In the genomic region with DNA sequence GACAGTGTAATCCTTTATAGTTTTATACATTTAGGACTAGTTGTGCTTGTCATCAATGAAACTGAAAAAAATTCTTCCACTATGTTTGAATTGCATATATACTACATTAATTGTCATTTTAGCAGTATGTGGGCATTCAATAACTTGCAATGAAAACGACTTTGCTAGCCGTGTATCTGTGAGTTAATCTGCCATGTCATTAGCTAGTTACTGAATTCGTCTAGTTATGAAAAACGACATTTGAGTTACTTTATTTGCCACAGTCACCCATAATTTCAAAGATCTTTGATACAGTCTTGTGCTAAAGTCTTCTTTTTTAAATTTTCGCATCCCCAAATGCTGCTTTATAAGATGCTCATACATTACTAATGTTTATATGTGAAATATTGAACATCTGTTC, we compare ENCODE assay signal across 39 cellular contexts.
"Had no signal": no experiment of that assay in that cellular context is flagged by ENCODE, and none has a peak within 500 bp of the region (broad histone marks: within the 10 kb centered on the region; RNA-seq: fewer than 3 reads in every experiment).

No MANE protein-coding gene starts in this region.

- H3K27me3 ChIP-seq: ascending aorta, body of pancreas, brain microvascular endothelial cell, breast epithelium, cardiac muscle cell had no signal

- ATAC-seq: activated naive CD4-positive, alpha-beta T cell treated with anti-CD3 and anti-CD28 coated beads, Interleukin-2, amount 50 U/mL, for 72 hours; activated naive CD8-positive, alpha-beta T cell treated with anti-CD3 and anti-CD28 coated beads, Interleukin-2, amount 50 U/mL, for 24 hours; activated T-cell treated with anti-CD3 and anti-CD28 coated beads, Interleukin-2, amount 50 U/mL, for 4 hours; activated T-cell treated with anti-CD3 and anti-CD28 coated beads, Interleukin-2, amount 50 U/mL, for 72 hours; activated T-helper 17 cell treated with anti-CD3 and anti-CD28 coated beads, Interleukin-2, amount 50 U/mL, for 72 hours; body of pancreas had no signal

- H3K9me3 ChIP-seq: adrenal gland, ascending aorta, body of pancreas, breast epithelium had no signal

- H3K4me3 ChIP-seq: adrenal gland, ascending aorta, body of pancreas, breast epithelium, cardiac muscle cell had no signal

- FAIRE-seq: astrocyte, bronchial epithelial cell had no signal

- DNase-seq: activated effector memory CD4-positive, alpha-beta T cell treated with anti-CD3 and anti-CD28 coated beads, Interleukin-2, amount 50 U/mL, for 16 hours; activated effector memory CD4-positive, alpha-beta T cell treated with Interleukin-2 at 50 U/mL for 16 hours; activated gamma-delta T cell; activated gamma-delta T cell treated with Interleukin-2 at 50 U/mL for 16 hours; activated naive CD4-positive, alpha-beta T cell; activated naive CD4-positive, alpha-beta T cell treated with anti-CD3 and anti-CD28 coated beads for 36 hours; activated naive CD4-positive, alpha-beta T cell treated with anti-CD3 and anti-CD28 coated beads, Interleukin-2, amount 10 ng/mL, durations not matched to agents 7 days and 5 days; activated naive CD4-positive, alpha-beta T cell treated with anti-CD3 and anti-CD28 coated beads, Interleukin-2, amount 50 U/mL, for 16 hours; activated naive CD4-positive, alpha-beta T cell treated with Interleukin-2 at 50 U/mL for 16 hours; activated naive CD8-positive, alpha-beta T cell treated with anti-CD3 and anti-CD28 coated beads for 36 hours; activated naive CD8-positive, alpha-beta T cell treated with anti-CD3 and anti-CD28 coated beads, Interleukin-2, amount 10 ng/mL, durations not matched to agents 7 days and 5 days; activated naive CD8-positive, alpha-beta T cell treated with anti-CD3 and anti-CD28 coated beads, Interleukin-2, amount 50 U/mL, for 24 hours; activated T-cell treated with anti-CD3 and anti-CD28 coated beads, Interleukin-2, amount 50 U/mL, for 24 hours; activated T-cell treated with anti-CD3 and anti-CD28 coated beads, Interleukin-2, amount 50 U/mL, for 4 hours; activated T-cell treated with anti-CD3 and anti-CD28 coated beads, Interleukin-2, amount 50 U/mL, for 48 hours; activated T-cell treated with anti-CD3 and anti-CD28 coated beads, Interleukin-2, amount 50 U/mL, for 72 hours; adrenal gland; amniotic stem cell; amygdala; anterior cingulate cortex; aorta; body of pancreas; brain microvascular endothelial cell; caudate nucleus; central memory CD4-positive, alpha-beta T cell; cerebellar nuclear complex had no signal

- H3K27ac ChIP-seq: adrenal gland, ascending aorta, body of pancreas, brain microvascular endothelial cell, breast epithelium, cardiac muscle cell had no signal

- H3K36me3 Mint-ChIP-seq: activated naive CD4-positive, alpha-beta T cell treated with anti-CD3 and anti-CD28 coated beads, Interleukin-2, amount 10 ng/mL, durations not matched to agents 7 days and 5 days; activated naive CD4-positive, alpha-beta T cell treated with anti-CD3 and anti-CD28 coated beads, Interleukin-2, amount 50 U/mL, for 24 hours; activated naive CD4-positive, alpha-beta T cell treated with anti-CD3 and anti-CD28 coated beads, Interleukin-2, amount 50 U/mL, for 72 hours; activated naive CD8-positive, alpha-beta T cell; activated naive CD8-positive, alpha-beta T cell treated with anti-CD3 and anti-CD28 coated beads for 36 hours; activated naive CD8-positive, alpha-beta T cell treated with anti-CD3 and anti-CD28 coated beads, Interleukin-2, amount 10 ng/mL, durations not matched to agents 7 days and 5 days; brain had no signal

- H3K4me3 Mint-ChIP-seq: activated naive CD4-positive, alpha-beta T cell treated with anti-CD3 and anti-CD28 coated beads for 36 hours; activated naive CD4-positive, alpha-beta T cell treated with anti-CD3 and anti-CD28 coated beads, Interleukin-2, amount 10 ng/mL, durations not matched to agents 7 days and 5 days; activated naive CD4-positive, alpha-beta T cell treated with anti-CD3 and anti-CD28 coated beads, Interleukin-2, amount 50 U/mL, for 24 hours; activated naive CD8-positive, alpha-beta T cell; activated naive CD8-positive, alpha-beta T cell treated with anti-CD3 and anti-CD28 coated beads for 36 hours; activated naive CD8-positive, alpha-beta T cell treated with anti-CD3 and anti-CD28 coated beads, Interleukin-2, amount 10 ng/mL, durations not matched to agents 7 days and 5 days; activated naive CD8-positive, alpha-beta T cell treated with anti-CD3 and anti-CD28 coated beads, Interleukin-2, amount 50 U/mL, for 24 hours; activated T-cell treated with anti-CD3 and anti-CD28 coated beads, Interleukin-2, amount 50 U/mL, for 24 hours; activated T-cell treated with anti-CD3 and anti-CD28 coated beads, Interleukin-2, amount 50 U/mL, for 4 hours; activated T-cell treated with anti-CD3 and anti-CD28 coated beads, Interleukin-2, amount 50 U/mL, for 72 hours; activated T-helper 1 cell treated with anti-CD3 and anti-CD28 coated beads, Interleukin-12 subunit alpha, Interleukin-12 subunit beta, Interleukin-2, Interleukin-4 antibody, amounts not matched to agents 30 ng/mL and 10 ng/mL and 1 ng/mL, durations not matched to agents 14 hours and 24 hours and 36 hours; activated T-helper 17 cell treated with anti-CD3 and anti-CD28 coated beads, Interleukin-2, amount 50 U/mL, for 72 hours; brain; central memory CD8-positive, alpha-beta T cell had no signal

- H3K4me1 ChIP-seq: adrenal gland, ascending aorta, body of pancreas, breast epithelium had no signal

- H3K36me3 ChIP-seq: adrenal gland, ascending aorta, brain microvascular endothelial cell, breast epithelium, cardiac muscle cell had no signal

- H3K27ac Mint-ChIP-seq: activated naive CD4-positive, alpha-beta T cell treated with anti-CD3 and anti-CD28 coated beads for 36 hours; activated naive CD4-positive, alpha-beta T cell treated with anti-CD3 and anti-CD28 coated beads, Interleukin-2, amount 10 ng/mL, durations not matched to agents 7 days and 5 days; activated naive CD4-positive, alpha-beta T cell treated with anti-CD3 and anti-CD28 coated beads, Interleukin-2, amount 50 U/mL, for 24 hours; activated naive CD4-positive, alpha-beta T cell treated with anti-CD3 and anti-CD28 coated beads, Interleukin-2, amount 50 U/mL, for 72 hours; activated naive CD8-positive, alpha-beta T cell; activated naive CD8-positive, alpha-beta T cell treated with anti-CD3 and anti-CD28 coated beads for 36 hours; activated naive CD8-positive, alpha-beta T cell treated with anti-CD3 and anti-CD28 coated beads, Interleukin-2, amount 10 ng/mL, durations not matched to agents 7 days and 5 days; activated naive CD8-positive, alpha-beta T cell treated with anti-CD3 and anti-CD28 coated beads, Interleukin-2, amount 50 U/mL, for 24 hours; activated T-cell treated with anti-CD3 and anti-CD28 coated beads, Interleukin-2, amount 50 U/mL, for 24 hours; activated T-cell treated with anti-CD3 and anti-CD28 coated beads, Interleukin-2, amount 50 U/mL, for 72 hours; activated T-helper 1 cell treated with anti-CD3 and anti-CD28 coated beads, Interleukin-12 subunit alpha, Interleukin-12 subunit beta, Interleukin-2, Interleukin-4 antibody, amounts not matched to agents 30 ng/mL and 10 ng/mL and 1 ng/mL, durations not matched to agents 14 hours and 24 hours and 36 hours; activated T-helper 17 cell treated with anti-CD3 and anti-CD28 coated beads, Interleukin-2, amount 50 U/mL, for 72 hours; activated T-helper 2 cell treated with anti-CD3 and anti-CD28 coated beads, Interferon-gamma antibody, Interleukin-2, Interleukin-4, amounts not matched to agents 10 μg/mL and 5 μg/mL and 100 μg/mL, durations not matched to agents 14 hours and 24 hours and 36 hours; brain had no signal

- H3K9me3 Mint-ChIP-seq: activated naive CD4-positive, alpha-beta T cell treated with anti-CD3 and anti-CD28 coated beads, Interleukin-2, amount 10 ng/mL, durations not matched to agents 7 days and 5 days; activated naive CD4-positive, alpha-beta T cell treated with anti-CD3 and anti-CD28 coated beads, Interleukin-2, amount 50 U/mL, for 24 hours; activated naive CD4-positive, alpha-beta T cell treated with anti-CD3 and anti-CD28 coated beads, Interleukin-2, amount 50 U/mL, for 72 hours; activated naive CD8-positive, alpha-beta T cell treated with anti-CD3 and anti-CD28 coated beads for 36 hours; activated naive CD8-positive, alpha-beta T cell treated with anti-CD3 and anti-CD28 coated beads, Interleukin-2, amount 10 ng/mL, durations not matched to agents 7 days and 5 days; activated naive CD8-positive, alpha-beta T cell treated with anti-CD3 and anti-CD28 coated beads, Interleukin-2, amount 50 U/mL, for 24 hours; activated T-cell treated with anti-CD3 and anti-CD28 coated beads, Interleukin-2, amount 50 U/mL, for 24 hours; activated T-cell treated with anti-CD3 and anti-CD28 coated beads, Interleukin-2, amount 50 U/mL, for 4 hours; activated T-helper 1 cell treated with anti-CD3 and anti-CD28 coated beads, Interleukin-12 subunit alpha, Interleukin-12 subunit beta, Interleukin-2, Interleukin-4 antibody, amounts not matched to agents 30 ng/mL and 10 ng/mL and 1 ng/mL, durations not matched to agents 14 hours and 24 hours and 36 hours; activated T-helper 17 cell treated with anti-CD3 and anti-CD28 coated beads, Interleukin-2, amount 50 U/mL, for 72 hours; activated T-helper 2 cell treated with anti-CD3 and anti-CD28 coated beads, Interferon-gamma antibody, Interleukin-2, Interleukin-4, amounts not matched to agents 10 μg/mL and 5 μg/mL and 100 μg/mL, durations not matched to agents 14 hours and 24 hours and 36 hours; central memory CD8-positive, alpha-beta T cell had no signal
